8 cellular contexts compared by ENCODE assay signal in the genomic region with DNA sequence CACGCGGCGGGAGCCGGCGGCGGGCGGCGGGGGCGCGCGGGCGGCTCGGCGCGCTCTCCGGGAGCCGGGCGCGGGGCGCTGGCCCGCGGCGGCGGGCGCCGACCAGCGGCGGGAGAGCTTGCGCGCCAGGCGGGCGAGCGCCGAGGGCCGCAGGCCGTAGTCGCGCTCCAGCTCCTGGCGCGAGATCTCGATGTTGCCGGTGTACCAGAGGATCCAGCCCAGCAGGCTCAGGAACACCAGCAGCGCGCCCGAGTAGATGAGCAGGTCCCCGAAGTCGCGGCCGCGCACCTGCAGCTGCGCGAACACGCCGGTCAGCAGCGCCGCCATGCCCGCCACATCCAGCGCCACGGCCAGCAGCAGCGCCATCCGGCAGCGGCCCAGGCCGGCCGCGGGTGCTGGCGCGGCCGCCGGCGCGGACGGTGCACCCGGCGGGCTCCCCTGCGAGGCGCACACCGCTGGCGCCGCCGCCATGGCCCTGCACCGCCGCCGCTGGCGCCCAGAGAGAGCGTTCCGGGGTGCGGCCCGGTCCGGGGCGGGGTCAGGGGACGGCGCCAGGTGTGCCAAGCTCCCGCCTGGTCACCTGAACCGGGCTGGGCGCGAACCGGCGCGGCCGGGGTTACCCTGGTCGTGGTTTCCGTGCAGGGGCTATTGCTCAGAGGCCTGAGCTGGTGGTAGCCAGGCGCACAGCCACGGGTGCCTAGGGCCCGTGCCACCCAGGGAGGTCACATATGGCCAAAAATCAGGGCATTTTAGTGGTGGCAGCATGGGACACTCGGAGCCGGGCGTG. TPM values are rescaled to one million over a fixed set of nuclear protein-coding genes. Genes with fewer than 3 reads are reported as not detected.
DNase-seq lines count a peak whose midpoint lies in the region; ATAC-seq and TF ChIP-seq lines count a peak whose summit lies in the region.

A gene with protein sequence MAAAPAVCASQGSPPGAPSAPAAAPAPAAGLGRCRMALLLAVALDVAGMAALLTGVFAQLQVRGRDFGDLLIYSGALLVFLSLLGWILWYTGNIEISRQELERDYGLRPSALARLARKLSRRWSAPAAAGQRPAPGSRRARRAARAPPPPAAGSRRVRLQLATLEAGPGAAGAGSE (minus strand): TSS at position 504 of the 787 bp plus-strand sequence. CDS start 33 bp downstream, at position 471.

- peaks cover 49% of the 10 kb centered on the region for H3K4me1 ChIP-seq in CD4-positive, alpha-beta memory T cell (ENCODE audit: insufficient read depth, low read length)
- H3K4me1 ChIP-seq in HEK293 (ENCODE audit: control insufficient read depth, insufficient read depth, low read length) (peaks cover 17% of the 10 kb centered on the region), neuronal stem cell (ENCODE audit: control insufficient read depth in 2 of 2, insufficient read depth in 1 of 2, low read depth in 1 of 2, low read length in 2 of 2) (peaks cover 30 to 33% of the 10 kb centered on the region in 2 donors)

- H3K9me3 Mint-ChIP-seq in CD4-positive, alpha-beta memory T cell, result peaks cover 0 to 9% (median 0%) of the 10 kb centered on the region in 8 donors
- H3K9me3 Mint-ChIP-seq in activated naive CD4-positive, alpha-beta T cell treated with anti-CD3 and anti-CD28 coated beads, Interleukin-2, amount 50 U/mL, for 24 hours, result no peaks in the 10 kb centered on the region

- peaks cover 21% of the 10 kb centered on the region for H3K79me1 ChIP-seq in neuronal stem cell (ENCODE audit: low read depth, low read length)

- H2AK5ac ChIP-seq in neuronal stem cell (ENCODE audit: low read depth, low read length), result peak within 1 kb of the TSS; percentile 86

- no peak within 1 kb of the TSS for H2BK12ac ChIP-seq in neuronal stem cell (ENCODE audit: low read length)

- peak within 1 kb of the TSS; percentile 94 for H3K27ac ChIP-seq in CD4-positive, alpha-beta memory T cell (ENCODE audit: low read depth, low read length)
- H3K27ac ChIP-seq in HEK293 (ENCODE audit: extremely low read depth, low read depth, low read length), result peak within 1 kb of the TSS; percentile 84
- peak within 1 kb of the TSS; percentile 36 for H3K27ac ChIP-seq in neuronal stem cell (replicated peaks; ENCODE audit: low read length)

- H2BK5ac ChIP-seq in neuronal stem cell (ENCODE audit: low read length), result no peak within 1 kb of the TSS

- ATAC-seq in HG03196 (IDR thresholded peaks at IDR 0.05; ENCODE audit: unreplicated experiment), result no peak

- no peaks in the 10 kb centered on the region for H3K27me3 Mint-ChIP-seq in CD4-positive, alpha-beta memory T cell
- H3K27me3 Mint-ChIP-seq in activated naive CD4-positive, alpha-beta T cell treated with anti-CD3 and anti-CD28 coated beads, Interleukin-2, amount 50 U/mL, for 24 hours, result no peaks in the 10 kb centered on the region

- H3K9me3 ChIP-seq in CD4-positive, alpha-beta memory T cell (ENCODE audit: control insufficient read depth in 1 of 2, low read length in 2 of 2), result no peaks in the 10 kb centered on the region
- H3K9me3 ChIP-seq in HEK293 (ENCODE audit: control insufficient read depth, insufficient read depth, low read depth, low read length), result no peaks in the 10 kb centered on the region
- peaks cover 2% of the 10 kb centered on the region in 2 donors for H3K9me3 ChIP-seq in neuronal stem cell (replicated peaks in 1 of 2; ENCODE audit: control insufficient read depth in 2 of 2, insufficient read depth in 1 of 2, low read depth in 1 of 2, low read length in 2 of 2)

- peak within 1 kb of the TSS; percentile 49 to 88 for H3K4me3 ChIP-seq in CD4-positive, alpha-beta memory T cell (ENCODE audit: low read length in 2 of 2)
- peak within 1 kb of the TSS; percentile 66 for H3K4me3 ChIP-seq in HEK293 (ENCODE audit: low read depth, low read length)
- H3K4me3 ChIP-seq in neuronal stem cell (ENCODE audit: low read length in 2 of 2), result peak within 1 kb of the TSS; percentile 82 to 89

- peak; percentile 36 to 57 (median 50) for DNase-seq in CD4-positive, alpha-beta memory T cell
- DNase-seq in OCI-M1 (lab: John Stamatoyannopoulos, UW) (peak; percentile 80), germinal center (ENCODE audit: low spot score) (peak; percentile 67), neuronal stem cell (ENCODE audit: low spot score) (peak; percentile 64), NCI-H2107 treated with DMSO at 0.1 percent for 48 hours (lab: John Stamatoyannopoulos, UW; ENCODE audit: unreplicated experiment) (no peak)

- H3K9ac ChIP-seq in neuronal stem cell (ENCODE audit: low read depth, low read length, poor library complexity), result peak within 1 kb of the TSS; percentile 95

- POLR2A ChIA-PET in CD4-positive, alpha-beta memory T cell (lab: Charles Lee; ENCODE audit: partially characterized antibody), result interaction anchor here (0.6 to 12.9 kb wide), 31 partner anchors 9 to 303 kb away, joined by 3 to 247 read pairs (median 4); a partner anchor contains a TSS
- POLR2A ChIA-PET in HEK293 (lab: Yijun Ruan, JAX), result interaction anchor here (0.6 to 3.5 kb wide), 12 partner anchors 12 to 241 kb away, joined by 3 to 18 read pairs (median 4); a partner anchor contains a TSS

- H3K27ac Mint-ChIP-seq in CD4-positive, alpha-beta memory T cell, result peak within 1 kb of the TSS; percentile 98 to 100 (median 99)
- peak within 1 kb of the TSS; percentile 100 for H3K27ac Mint-ChIP-seq in activated naive CD4-positive, alpha-beta T cell treated with anti-CD3 and anti-CD28 coated beads, Interleukin-2, amount 50 U/mL, for 24 hours

- H4K8ac ChIP-seq in neuronal stem cell (ENCODE audit: low read depth, low read length), result no peak within 1 kb of the TSS

- H3K4ac ChIP-seq in neuronal stem cell (ENCODE audit: low read length), result peak within 1 kb of the TSS; percentile 72

- no peak within 1 kb of the TSS for H4K91ac ChIP-seq in neuronal stem cell (ENCODE audit: low read depth, low read length, poor library complexity)

- peak within 1 kb of the TSS; percentile 75 for H3K23ac ChIP-seq in neuronal stem cell (ENCODE audit: low read depth, low read length, poor library complexity)

- no peak within 1 kb of the TSS for H2BK120ac ChIP-seq in neuronal stem cell (ENCODE audit: low read depth, low read length)

- CTCF ChIA-PET in CD4-positive, alpha-beta memory T cell (lab: Charles Lee; ENCODE audit: partially characterized antibody), result interaction anchor here (0.9 to 3.0 kb wide), 14 partner anchors 25 to 249 kb away, joined by 3 to 31 read pairs (median 4); a partner anchor contains a TSS
- CTCF ChIA-PET in HEK293 (lab: Yijun Ruan, JAX), result interaction anchor here (0.6 to 3.2 kb wide), 10 partner anchors 56 to 296 kb away, joined by 3 to 23 read pairs (median 4); no protein-coding TSS in a partner anchor

- H3K4me1 Mint-ChIP-seq in CD4-positive, alpha-beta memory T cell, result peaks cover 30 to 71% (median 50%) of the 10 kb centered on the region in 4 donors
- H3K4me1 Mint-ChIP-seq in activated naive CD4-positive, alpha-beta T cell treated with anti-CD3 and anti-CD28 coated beads, Interleukin-2, amount 50 U/mL, for 24 hours, result peaks cover 41% of the 10 kb centered on the region

- no peaks in the 10 kb centered on the region for H3K27me3 ChIP-seq in CD4-positive, alpha-beta memory T cell (ENCODE audit: insufficient read depth, low read length)
- H3K27me3 ChIP-seq in neuronal stem cell (ENCODE audit: control insufficient read depth in 3 of 3, insufficient read depth in 3 of 3, low read depth in 1 of 3, low read length in 3 of 3), result peaks cover 0 to 3% (median 0%) of the 10 kb centered on the region in 3 experiments

- H2BK15ac ChIP-seq in neuronal stem cell (ENCODE audit: low read length), result peak within 1 kb of the TSS; percentile 46

- TF ChIP-seq CTCF in HEK293 (tag by site-specific recombination; IDR thresholded peaks at IDR 0.05), result no peak

- peaks cover 23% of the 10 kb centered on the region for H3K36me3 ChIP-seq in CD4-positive, alpha-beta memory T cell (ENCODE audit: insufficient read depth, low read length)
- H3K36me3 ChIP-seq in HEK293 (ENCODE audit: control insufficient read depth in 2 of 2, insufficient read depth in 1 of 2, low read length in 2 of 2) (peaks cover 7 to 27% of the 10 kb centered on the region in 2 experiments; a peak in 2 of 3 replicates), neuronal stem cell (replicated peaks in 1 of 2; ENCODE audit: control insufficient read depth in 2 of 2, insufficient read depth in 2 of 2, low read length in 2 of 2) (peaks cover 22 to 26% of the 10 kb centered on the region in 2 donors)

- peak within 1 kb of the TSS; percentile 99 to 100 (median 100) for H3K4me3 Mint-ChIP-seq in CD4-positive, alpha-beta memory T cell
- H3K4me3 Mint-ChIP-seq in activated naive CD4-positive, alpha-beta T cell treated with anti-CD3 and anti-CD28 coated beads, Interleukin-2, amount 50 U/mL, for 24 hours, result peak within 1 kb of the TSS; percentile 98

- H3K18ac ChIP-seq in neuronal stem cell (ENCODE audit: low read length), result peak within 1 kb of the TSS; percentile 97

- H3K4me2 ChIP-seq in neuronal stem cell (ENCODE audit: insufficient read depth, low read length, poor library complexity, severe bottlenecking), result peak within 1 kb of the TSS; percentile 94

- no CpG with 5 or more reads among the region's 108 CpGs for WGBS in neuronal stem cell (ENCODE audit: extremely low coverage in 2 of 2, insufficient read length in 2 of 2, insufficient replicate concordance in 1 of 2), 2 donors

- no peak within 1 kb of the TSS for H3K14ac ChIP-seq in neuronal stem cell (ENCODE audit: low read length)

- intact Hi-C loops in CD4-positive, alpha-beta memory T cell (cut with micrococcal nuclease), result loop anchor here (2.0 to 10.0 kb wide), 2 partner anchors 91 to 241 kb away; a partner anchor contains a TSS

- H3K36me3 Mint-ChIP-seq in CD4-positive, alpha-beta memory T cell, result peaks cover 15 to 39% of the 10 kb centered on the region in 2 donors
- peaks cover 26% of the 10 kb centered on the region for H3K36me3 Mint-ChIP-seq in activated naive CD4-positive, alpha-beta T cell treated with anti-CD3 and anti-CD28 coated beads, Interleukin-2, amount 50 U/mL, for 24 hours

- H2AFZ ChIP-seq in neuronal stem cell (ENCODE audit: low read length), result peak within 1 kb of the TSS; percentile 92

TF ChIP-seq in HEK293, 187 proteins besides CTCF, POLR2A, EP300 and RAD21 (continues in another document):
- TF ChIP-seq ZNF394 (tag by site-specific recombination; IDR thresholded peaks at IDR 0.05; ENCODE audit: borderline replicate concordance) (no peak), ZNF169 (tag by site-specific recombination; IDR thresholded peaks at IDR 0.05) (no peak)

RNA-seq across cellular contexts. Expression of the gene that starts here (rescaled TPM):
- 1 to 10 TPM; 9.6 to 9.9 TPM for total RNA-seq in CD4-positive, alpha-beta memory T cell
- polyA plus RNA-seq in CD4-positive, alpha-beta memory T cell, result 1 to 10 TPM in 1 of 2 donors, not detected in 1; 2.4 TPM
- 0.14 TPM for polyA plus RNA-seq in neuronal stem cell (2013, experiment 1 of 2)
- polyA plus RNA-seq in neuronal stem cell (2013, experiment 2 of 2), result 0.14 TPM

Comparison
In these comparisons a context has a peak if more than half of its experiments do, and no peak if none do; other contexts are left out.
1. H3K27ac ChIP-seq: peak in every context shown above with its lines; median percentile 94 in CD4-positive, alpha-beta memory T cell; 84 in HEK293; 36 in neuronal stem cell.